32 cellular contexts compared by ENCODE assay signal in the genomic region with DNA sequence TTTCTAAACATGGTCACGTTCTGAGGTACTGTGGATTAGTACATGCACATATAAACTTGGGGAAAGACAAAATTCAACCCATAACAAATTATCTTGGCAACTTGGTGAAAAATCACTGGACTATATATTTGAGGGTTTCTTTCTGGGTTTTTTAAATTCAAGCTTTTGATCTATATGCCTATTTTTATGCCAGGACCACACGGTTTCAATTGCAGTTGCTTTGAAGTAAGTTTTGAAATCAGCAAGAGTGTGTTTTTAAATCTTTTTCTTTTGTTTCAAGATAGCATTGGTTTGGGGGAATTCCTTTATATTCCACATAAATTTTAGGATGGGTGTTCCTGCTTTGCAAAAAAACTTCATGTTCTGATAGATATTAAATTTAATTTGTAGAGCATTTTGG.
"Had no signal": no experiment of that assay in that cellular context is flagged by ENCODE, and none has a peak within 500 bp of the region (broad histone marks: within the 10 kb centered on the region; RNA-seq: fewer than 3 reads in every experiment).

No MANE protein-coding gene starts in this region.

- H3K27me3 ChIP-seq: MG63, Peyer's patch, SJSA1 had no signal

- H3K9me3 ChIP-seq: MG63, Peyer's patch, SJSA1 had no signal

- H3K4me1 ChIP-seq: Peyer's patch, SJSA1 had no signal

- ATAC-seq: PC-3, SK-N-SH treated with all-trans-retinoic acid at 6 μM for 48 hours, T-cell had no signal

- H3K4me3 ChIP-seq: MG63, Peyer's patch, SJSA1 had no signal

- DNase-seq: Kasumi-1, KBM-7, MG63, NCI-H1048, NCI-H1092 treated with DMSO at 0.1 percent for 48 hours, NCI-H1105 treated with DMSO at 0.1 percent for 48 hours, NCI-H1417, NCI-H1436, NCI-H146, NCI-H1694, NCI-H187, NCI-H1930, NCI-H2029 treated with DMSO at 0.1 percent for 48 hours, NCI-H2081 treated with DMSO at 0.1 percent for 48 hours, NCI-H2107, NCI-H2171, NCI-H226, NCI-H446 treated with DMSO at 0.1 percent for 48 hours, NCI-H510A, NCI-H524, NCI-H526, NCI-H69, NCI-H748 treated with DMSO at 0.1 percent for 48 hours, OCI-M1, PC-3, Peyer's patch, Right ventricle myocardium superior, RPMI8226, SHP77 treated with DMSO at 0.1 percent for 48 hours, T-cell had no signal

- H3K27ac ChIP-seq: Peyer's patch, SJSA1 had no signal

- H3K36me3 ChIP-seq: MG63, Peyer's patch, SJSA1 had no signal
